Comparison of ENCODE assay signal across 24 cellular contexts in genomic region chr10:118506835-118507234, GRCh38.
A peak's percentile ranks its signal among the peaks of the same experiment; 100 is the strongest.
DNase-seq lines count a peak whose midpoint lies in the region; ATAC-seq, FAIRE-seq and TF ChIP-seq lines count a peak whose summit lies in the region.
"Had no signal": no experiment of that assay in that cellular context is flagged by ENCODE, and none has a peak within 500 bp of the region (broad histone marks: within the 10 kb centered on the region; RNA-seq: fewer than 3 reads in every experiment).

No MANE protein-coding gene starts in this region.

- H3K4me1 ChIP-seq in keratinocyte (ENCODE audit: control insufficient read depth, extremely low read depth, insufficient read depth, low read length) = peaks cover 51% of the 10 kb centered on the region
- H3K4me1 ChIP-seq: BLaER1, HAP-1 had no signal

- H3K9me3 Mint-ChIP-seq in stimulated activated effector memory CD8-positive, alpha-beta T cell treated with anti-CD3 and anti-CD28 coated beads, Interleukin-12 subunit alpha, Interleukin-12 subunit beta, amount 100 ng/mL, for 72 hours = no peaks in the 10 kb centered on the region
- H3K9me3 Mint-ChIP-seq: CD4-positive, CD25-positive, alpha-beta regulatory T cell; IgD-negative memory B cell had no signal

- no peak overlapping the region for H3K9ac ChIP-seq in keratinocyte (ENCODE audit: control insufficient read depth, extremely low read depth, insufficient read depth, low read length)
- H3K9ac ChIP-seq: BLaER1, GM23248, KMS-11 had no signal

- no peaks in the 10 kb centered on the region for H3K79me2 ChIP-seq in keratinocyte (ENCODE audit: control insufficient read depth, insufficient read depth, low read length)

- H3K27ac Mint-ChIP-seq in stimulated activated effector memory CD8-positive, alpha-beta T cell treated with anti-CD3 and anti-CD28 coated beads, Interleukin-12 subunit alpha, Interleukin-12 subunit beta, amount 100 ng/mL, for 72 hours = no peak overlapping the region
- H3K27ac Mint-ChIP-seq: CD4-positive, CD25-positive, alpha-beta regulatory T cell; IgD-negative memory B cell had no signal

- dilution Hi-C loops in keratinocyte (cut with MboI; ENCODE audit: extremely low pct_ligation_motif_present, low sequenced_read_pairs) = no loop called here

- no peak overlapping the region for H3K4me3 Mint-ChIP-seq in stimulated activated effector memory CD8-positive, alpha-beta T cell treated with anti-CD3 and anti-CD28 coated beads, Interleukin-12 subunit alpha, Interleukin-12 subunit beta, amount 100 ng/mL, for 72 hours
- H3K4me3 Mint-ChIP-seq: CD4-positive, CD25-positive, alpha-beta regulatory T cell; IgD-negative memory B cell had no signal

- H3K27me3 ChIP-seq in keratinocyte (ENCODE audit: control insufficient read depth, extremely low read depth, insufficient read depth, low read length) = no peaks in the 10 kb centered on the region
- H3K27me3 ChIP-seq: BLaER1 had no signal

- TF ChIP-seq CTCF in keratinocyte (optimal IDR thresholded peaks at IDR 0.05 in 1 of 3, IDR thresholded peaks at IDR 0.05 in 1 of 3, conservative IDR thresholded peaks at IDR 0.05 in 1 of 3; ENCODE audit: extremely low read depth in 1 of 3, insufficient read depth in 2 of 3, low read length in 3 of 3) = no peak

- H3K4me2 ChIP-seq in keratinocyte (ENCODE audit: control insufficient read depth, extremely low read depth, insufficient read depth, low read depth, low read length) = no peak overlapping the region
- H3K4me2 ChIP-seq: BLaER1, KMS-11 had no signal

- no peaks in the 10 kb centered on the region for H3K9me3 ChIP-seq in keratinocyte (ENCODE audit: control insufficient read depth, low read depth, low read length)
- H3K9me3 ChIP-seq: BLaER1, HAP-1 had no signal

- FAIRE-seq in keratinocyte (lab: Jason Lieb, UNC) = no peak
- FAIRE-seq: D721Med had no signal

- DNase-seq in NCI-H748 (lab: John Stamatoyannopoulos, UW; ENCODE audit: unreplicated experiment) (peak; percentile 31), NCI-H748 treated with DMSO at 0.1 percent for 48 hours (lab: John Stamatoyannopoulos, UW) (no peak), NCI-H1436 treated with DMSO at 0.1 percent for 48 hours (lab: John Stamatoyannopoulos, UW) (peak; percentile 97), keratinocyte (ENCODE audit: low read depth, low spot score) (no peak), RPMI8226 (no peak), AML-193 (lab: John Stamatoyannopoulos, UW) (no peak)
- DNase-seq in stimulated activated effector memory CD8-positive, alpha-beta T cell treated with anti-CD3 and anti-CD28 coated beads, Interleukin-12 subunit alpha, Interleukin-12 subunit beta, amount 100 ng/mL, for 72 hours (ENCODE audit: low spot score in 2 of 2) = no peak
- DNase-seq: CD4-positive, CD25-positive, alpha-beta regulatory T cell; GM23248; MM.1S; NCI-H1092; NCI-H1417 treated with DMSO at 0.1 percent for 48 hours; NCI-H187 treated with DMSO at 0.1 percent for 48 hours; NCI-H446; NCI-H526; NK-92 treated with Interleukin-12 subunit alpha and Interleukin-12 subunit beta, amount 100 ng/mL, for 24 hours; SHP77 treated with DMSO at 0.1 percent for 48 hours; T-helper 1 cell had no signal

- H4K20me1 ChIP-seq in keratinocyte (ENCODE audit: control insufficient read depth, extremely low read depth, insufficient read depth, low read length) = no peaks in the 10 kb centered on the region
- H4K20me1 ChIP-seq: BLaER1 had no signal

- H3K36me3 Mint-ChIP-seq in stimulated activated effector memory CD8-positive, alpha-beta T cell treated with anti-CD3 and anti-CD28 coated beads, Interleukin-12 subunit alpha, Interleukin-12 subunit beta, amount 100 ng/mL, for 72 hours = no peaks in the 10 kb centered on the region
- H3K36me3 Mint-ChIP-seq: CD4-positive, CD25-positive, alpha-beta regulatory T cell; IgD-negative memory B cell had no signal

- no peaks in the 10 kb centered on the region for H3K9me1 ChIP-seq in keratinocyte (ENCODE audit: control insufficient read depth, extremely low read depth, insufficient read depth, low read length)

- H3K4me3 ChIP-seq in keratinocyte (ENCODE audit: control insufficient read depth in 2 of 3, extremely low read depth in 1 of 3, insufficient read depth in 2 of 3, low read depth in 1 of 3, low read length in 3 of 3) = no peak overlapping the region
- H3K4me3 ChIP-seq: BLaER1, GM23248, HAP-1 had no signal

- no peak overlapping the region for H3K27ac ChIP-seq in keratinocyte (ENCODE audit: control insufficient read depth, insufficient read depth, low read length)
- H3K27ac ChIP-seq: BLaER1, GM23248, HL-60, KMS-11 had no signal

- no peaks in the 10 kb centered on the region for H3K36me3 ChIP-seq in keratinocyte (ENCODE audit: control insufficient read depth in 2 of 2, extremely low read depth in 1 of 2, insufficient read depth in 2 of 2, low read length in 2 of 2)
- H3K36me3 ChIP-seq: BLaER1, HAP-1 had no signal

- peak; percentile 39 for ATAC-seq in stimulated activated effector memory CD8-positive, alpha-beta T cell treated with anti-CD3 and anti-CD28 coated beads, Interleukin-12 subunit alpha, Interleukin-12 subunit beta, amount 100 ng/mL, for 72 hours

- peaks cover 11% of the 10 kb centered on the region for H3K4me1 Mint-ChIP-seq in stimulated activated effector memory CD8-positive, alpha-beta T cell treated with anti-CD3 and anti-CD28 coated beads, Interleukin-12 subunit alpha, Interleukin-12 subunit beta, amount 100 ng/mL, for 72 hours

- peak overlapping the region; percentile 16 for H2AFZ ChIP-seq in keratinocyte (ENCODE audit: control insufficient read depth, low read length)
- H2AFZ ChIP-seq: GM23248 had no signal

Comparison
In these comparisons a context has a peak if more than half of its experiments do, and no peak if none do; other contexts are left out.
1. DNase-seq: peak in NCI-H748 (single experiment) and NCI-H1436 treated with DMSO at 0.1 percent for 48 hours (single experiment); none in NCI-H748 treated with DMSO at 0.1 percent for 48 hours (single experiment), keratinocyte (single experiment), stimulated activated effector memory CD8-positive, alpha-beta T cell treated with anti-CD3 and anti-CD28 coated beads, Interleukin-12 subunit alpha, Interleukin-12 subunit beta, amount 100 ng/mL, for 72 hours (0 of 2), RPMI8226 (single experiment) and AML-193 (0 of 2).